25 cellular contexts compared by ENCODE assay signal in the genomic region with DNA sequence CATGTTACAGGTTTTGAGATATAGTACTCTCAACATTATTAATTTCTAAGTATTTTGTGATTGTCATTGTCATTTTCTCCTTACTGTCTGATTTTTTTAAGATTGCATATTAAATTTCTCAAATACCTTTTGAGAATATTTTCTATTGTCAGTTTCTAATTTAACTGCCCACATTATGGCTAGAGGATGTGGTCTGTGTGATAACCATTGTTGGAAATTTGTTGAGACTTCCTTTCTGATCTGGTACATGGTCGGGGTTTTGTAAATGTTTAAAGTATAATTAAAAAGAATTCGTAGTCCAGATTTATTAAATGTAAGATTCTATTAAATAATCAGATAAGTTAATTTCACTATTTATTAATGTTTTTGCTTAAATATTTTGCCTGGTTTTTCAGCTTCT.
A peak's percentile ranks its signal among the peaks of the same experiment; 100 is the strongest.
DNase-seq lines count a peak whose midpoint lies in the region; ATAC-seq, FAIRE-seq and TF ChIP-seq lines count a peak whose summit lies in the region.
"Had no signal": no experiment of that assay in that cellular context is flagged by ENCODE, and none has a peak within 500 bp of the region (broad histone marks: within the 10 kb centered on the region; RNA-seq: fewer than 3 reads in every experiment).

No MANE protein-coding gene starts in this region.

- peak; percentile 24 for FAIRE-seq in islet of Langerhans (lab: Jason Lieb, UNC)

- POLR2A ChIA-PET in GM10248 (lab: Yijun Ruan, JAX): no interaction called here

- DNase-seq in T-helper 2 cell treated with Interferon-gamma antibody and Interleukin-4, amounts not matched to agents 5 μg/mL and 100 μg/mL, for 36 hours (ENCODE audit: low spot score): no peak
- DNase-seq in GM10248 (ENCODE audit: extremely low spot score) (no peak), amygdala (lab: John Stamatoyannopoulos, UW) (no peak), spleen (no peak)
- DNase-seq: activated B cell treated with CpG ODN at 0.5 μM for 24 hours; activated CD4-positive, alpha-beta T cell treated with anti-CD3 and anti-CD28 coated beads, Interleukin-2, amount 50 U/mL, for 4 hours; activated effector memory CD4-positive, alpha-beta T cell treated with Interleukin-2 at 50 U/mL for 16 hours; activated T-cell treated with anti-CD3 and anti-CD28 coated beads for 4 hours; CD4-positive, alpha-beta T cell; effector memory CD4-positive, alpha-beta T cell; foreskin keratinocyte; HCEC 1CT; Karpas-422; mesenchymal stem cell; NCI-H187 treated with DMSO at 0.1 percent for 48 hours; NCI-H345; NCI-H82; occipital lobe; trophoblast cell had no signal

- peak overlapping the region; percentile 68 for H3K4me3 Mint-ChIP-seq in T-helper 2 cell treated with Interferon-gamma antibody and Interleukin-4, amounts not matched to agents 5 μg/mL and 100 μg/mL, for 36 hours
- H3K4me3 Mint-ChIP-seq: activated B cell treated with CpG ODN at 0.5 μM for 24 hours; CD4-positive, alpha-beta T cell had no signal

- no peak overlapping the region for H3K27ac ChIP-seq in spleen
- H3K27ac ChIP-seq: breast epithelium, foreskin keratinocyte had no signal

- no peaks in the 10 kb centered on the region for H3K9me3 ChIP-seq in spleen
- H3K9me3 ChIP-seq: breast epithelium had no signal

- 16 to 30% (median 22%) methylated on average over 2 of the region's 2 CpGs for WGBS in spleen, 5 donors

- H3K4me1 Mint-ChIP-seq in T-helper 2 cell treated with Interferon-gamma antibody and Interleukin-4, amounts not matched to agents 5 μg/mL and 100 μg/mL, for 36 hours (ENCODE audit: low read depth): peaks cover 38% of the 10 kb centered on the region

- intact Hi-C loops in spleen (cut with DNase I; ENCODE audit: low total_unique reads): no loop called here

- peaks cover 2% of the 10 kb centered on the region for H3K36me3 Mint-ChIP-seq in T-helper 2 cell treated with Interferon-gamma antibody and Interleukin-4, amounts not matched to agents 5 μg/mL and 100 μg/mL, for 36 hours (ENCODE audit: low read depth)

- H3K4me1 ChIP-seq in spleen: peaks cover 0 to 51% (median 9%) of the 10 kb centered on the region in 6 donors

- no peaks in the 10 kb centered on the region for H3K36me3 ChIP-seq in spleen
- H3K36me3 ChIP-seq: breast epithelium had no signal

- TF ChIP-seq CTCF in GM10248 (IDR thresholded peaks at IDR 0.05; ENCODE audit: control extremely low read depth, extremely low read depth, low read depth, missing control alignments) (no peak), spleen (IDR thresholded peaks at IDR 0.05 in 8 of 11, conservative IDR thresholded peaks at IDR 0.05 in 3 of 11) (no peak)

- H3K4me3 ChIP-seq in spleen: no peak overlapping the region
- H3K4me3 ChIP-seq: breast epithelium had no signal

- TF ChIP-seq POLR2A in spleen (IDR thresholded peaks at IDR 0.05): no peak

- peak overlapping the region; percentile 41 for H3K27ac Mint-ChIP-seq in T-helper 2 cell treated with Interferon-gamma antibody and Interleukin-4, amounts not matched to agents 5 μg/mL and 100 μg/mL, for 36 hours
- H3K27ac Mint-ChIP-seq: activated B cell treated with CpG ODN at 0.5 μM for 24 hours; CD4-positive, alpha-beta T cell had no signal

- H3K27me3 ChIP-seq in spleen (replicated peaks in 1 of 7): no peaks in the 10 kb centered on the region
- H3K27me3 ChIP-seq: breast epithelium, foreskin keratinocyte had no signal

- ATAC-seq in GM18511 (IDR thresholded peaks at IDR 0.05; ENCODE audit: unreplicated experiment) (peak; percentile 45), GM21619 (IDR thresholded peaks at IDR 0.05; ENCODE audit: unreplicated experiment) (peak; percentile 56)
- ATAC-seq: foreskin keratinocyte, left lobe of liver, SK-N-SH treated with all-trans-retinoic acid at 6 μM for 48 hours had no signal

- CTCF ChIA-PET in GM10248 (lab: Yijun Ruan, JAX): interaction anchor here (1.0 to 1.8 kb wide), 3 partner anchors 8 to 19 kb away, joined by 3 to 7 read pairs (median 4); no protein-coding TSS in a partner anchor

- H3K27me3 Mint-ChIP-seq in T-helper 2 cell treated with Interferon-gamma antibody and Interleukin-4, amounts not matched to agents 5 μg/mL and 100 μg/mL, for 36 hours (ENCODE audit: low read depth): no peaks in the 10 kb centered on the region
- H3K27me3 Mint-ChIP-seq: activated B cell treated with CpG ODN at 0.5 μM for 24 hours; CD4-positive, alpha-beta T cell had no signal

- no peaks in the 10 kb centered on the region for H3K9me3 Mint-ChIP-seq in T-helper 2 cell treated with Interferon-gamma antibody and Interleukin-4, amounts not matched to agents 5 μg/mL and 100 μg/mL, for 36 hours
- H3K9me3 Mint-ChIP-seq: activated B cell treated with CpG ODN at 0.5 μM for 24 hours; CD4-positive, alpha-beta T cell had no signal
